Comparison of ENCODE assay signal across 1 cellular context in the genomic region with DNA sequence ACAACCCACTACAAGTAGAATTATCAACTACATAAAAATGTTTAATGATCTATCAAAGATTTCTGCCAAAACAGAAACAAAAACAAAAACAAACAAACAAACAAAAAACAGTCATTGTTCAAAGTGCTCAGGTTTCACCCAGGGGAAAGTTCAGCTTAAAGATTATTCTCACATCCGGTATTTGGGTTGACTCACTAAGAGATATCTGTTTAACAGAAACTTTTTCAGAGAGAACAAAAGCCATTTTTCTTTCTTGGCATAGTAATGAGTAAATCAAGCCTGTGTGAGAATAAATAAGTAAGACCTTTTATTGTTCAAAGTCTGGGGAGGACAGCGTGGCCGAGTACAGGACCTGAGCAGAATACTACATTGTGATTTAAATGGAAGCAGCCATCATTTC.
TF ChIP-seq lines count a peak whose summit lies in the region.

No MANE protein-coding gene starts in this region.

TF ChIP-seq in GM12878, 131 proteins besides CTCF, POLR2A, EP300 and RAD21 (continued from another document):
- TF ChIP-seq, protein P1, sequence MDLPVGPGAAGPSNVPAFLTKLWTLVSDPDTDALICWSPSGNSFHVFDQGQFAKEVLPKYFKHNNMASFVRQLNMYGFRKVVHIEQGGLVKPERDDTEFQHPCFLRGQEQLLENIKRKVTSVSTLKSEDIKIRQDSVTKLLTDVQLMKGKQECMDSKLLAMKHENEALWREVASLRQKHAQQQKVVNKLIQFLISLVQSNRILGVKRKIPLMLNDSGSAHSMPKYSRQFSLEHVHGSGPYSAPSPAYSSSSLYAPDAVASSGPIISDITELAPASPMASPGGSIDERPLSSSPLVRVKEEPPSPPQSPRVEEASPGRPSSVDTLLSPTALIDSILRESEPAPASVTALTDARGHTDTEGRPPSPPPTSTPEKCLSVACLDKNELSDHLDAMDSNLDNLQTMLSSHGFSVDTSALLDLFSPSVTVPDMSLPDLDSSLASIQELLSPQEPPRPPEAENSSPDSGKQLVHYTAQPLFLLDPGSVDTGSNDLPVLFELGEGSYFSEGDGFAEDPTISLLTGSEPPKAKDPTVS (IDR thresholded peaks at IDR 0.05; ENCODE audit: low read depth, low read length): no peak
- TF ChIP-seq, protein P2, sequence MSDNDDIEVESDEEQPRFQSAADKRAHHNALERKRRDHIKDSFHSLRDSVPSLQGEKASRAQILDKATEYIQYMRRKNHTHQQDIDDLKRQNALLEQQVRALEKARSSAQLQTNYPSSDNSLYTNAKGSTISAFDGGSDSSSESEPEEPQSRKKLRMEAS (IDR thresholded peaks at IDR 0.05; ENCODE audit: low read depth, low read length): no peak
- no peak for TF ChIP-seq FOXM1 (IDR thresholded peaks at IDR 0.05; ENCODE audit: low read depth, low read length)
